10 cellular contexts compared by ENCODE assay signal in genomic region chr4:76733380-76733779, GRCh38.
DNase-seq lines count a peak whose midpoint lies in the region; ATAC-seq, FAIRE-seq and TF ChIP-seq lines count a peak whose summit lies in the region.
"Had no signal": no experiment of that assay in that cellular context is flagged by ENCODE, and none has a peak within 500 bp of the region (broad histone marks: within the 10 kb centered on the region; RNA-seq: fewer than 3 reads in every experiment).

No MANE protein-coding gene starts in this region.

- TF ChIP-seq EP300 in A549 (IDR thresholded peaks at IDR 0.05) = no peak

- H3K9me3 ChIP-seq in A549 = no peaks in the 10 kb centered on the region
- H3K9me3 ChIP-seq in HEK293 (ENCODE audit: control insufficient read depth, insufficient read depth, low read depth, low read length) = no peaks in the 10 kb centered on the region

- no peak overlapping the region for H3K4me3 Mint-ChIP-seq in natural killer cell treated with Interleukin-12 subunit alpha and Interleukin-12 subunit beta and Interleukin-15 and Interleukin-18, amount 100 ng/mL, for 72 hours
- H3K4me3 Mint-ChIP-seq: dendritic cell treated with granulocyte-macrophage colony-stimulating factor and Interleukin-4, amounts not matched to agents 40 ng/mL and 50 ng/mL, for 4 days had no signal

- H3K4me1 ChIP-seq in A549 (peaks cover 3% of the 10 kb centered on the region; the same call in 1 of the 3 replicates), HEK293 (ENCODE audit: control insufficient read depth, insufficient read depth, low read length) (no peaks in the 10 kb centered on the region)

- H3K27ac Mint-ChIP-seq in natural killer cell treated with Interleukin-12 subunit alpha and Interleukin-12 subunit beta and Interleukin-15 and Interleukin-18, amount 100 ng/mL, for 72 hours = no peak overlapping the region
- H3K27ac Mint-ChIP-seq: dendritic cell treated with granulocyte-macrophage colony-stimulating factor and Interleukin-4, amounts not matched to agents 40 ng/mL and 50 ng/mL, for 4 days had no signal

- DNase-seq in A549 (ENCODE audit: low read depth in 1 of 2, low spot score in 1 of 2) (peak in 1 of 2 experiments; percentile 25), NCI-H510A treated with DMSO at 0.1 percent for 48 hours (lab: John Stamatoyannopoulos, UW) (peak; percentile 65), epithelial cell of esophagus (ENCODE audit: low read depth) (peak; percentile 50), MV-4-11 (lab: John Stamatoyannopoulos, UW) (no peak)
- no peak for DNase-seq in natural killer cell treated with Interleukin-12 subunit alpha and Interleukin-12 subunit beta and Interleukin-15 and Interleukin-18, amount 100 ng/mL, for 72 hours (ENCODE audit: low spot score)
- DNase-seq: stimulated activated naive CD4-positive, alpha-beta T cell treated with Interleukin-2 at 50 U/mL for 16 hours had no signal

- no peaks in the 10 kb centered on the region for H3K36me3 Mint-ChIP-seq in natural killer cell treated with Interleukin-12 subunit alpha and Interleukin-12 subunit beta and Interleukin-15 and Interleukin-18, amount 100 ng/mL, for 72 hours

- no peak overlapping the region for H3K4me2 ChIP-seq in A549

- H3K27me3 Mint-ChIP-seq in natural killer cell treated with Interleukin-12 subunit alpha and Interleukin-12 subunit beta and Interleukin-15 and Interleukin-18, amount 100 ng/mL, for 72 hours = peaks cover 12 to 33% of the 10 kb centered on the region in 2 donors

- H3K27ac ChIP-seq in A549 = no peak overlapping the region; a peak in 1 of 6 replicates
- no peak overlapping the region for H3K27ac ChIP-seq in HEK293 (ENCODE audit: extremely low read depth, low read depth, low read length)

- H3K4me3 ChIP-seq in A549 (no peak overlapping the region), HEK293 (ENCODE audit: low read depth, low read length) (no peak overlapping the region), epithelial cell of esophagus (ENCODE audit: low read length) (no peak overlapping the region)

- H3K36me3 ChIP-seq in HEK293 (ENCODE audit: control insufficient read depth in 2 of 2, insufficient read depth in 1 of 2, low read length in 2 of 2) = peaks cover 0 to 7% of the 10 kb centered on the region in 2 experiments; a peak in 2 of 3 replicates

- TF ChIP-seq CTCF in A549 (IDR thresholded peaks at IDR 0.05) (peak; percentile 44), HEK293 (tag by site-specific recombination; IDR thresholded peaks at IDR 0.05) (no peak), epithelial cell of esophagus (IDR thresholded peaks at IDR 0.05; ENCODE audit: insufficient read depth, low read depth, low read length, missing control alignments) (peak; percentile 56)

- CTCF ChIA-PET in A549 (lab: Yijun Ruan, JAX) = interaction anchor here (0.7 to 1.5 kb wide), 10 partner anchors 10 to 228 kb away, joined by 3 to 9 read pairs (median 4); no protein-coding TSS in a partner anchor
- CTCF ChIA-PET in HEK293 (lab: Yijun Ruan, JAX) = interaction anchor here (0.7 kb wide), 1 partner anchor 567 kb away, joined by 4 read pairs; no protein-coding TSS in a partner anchor

- POLR2A ChIA-PET in A549 (lab: Yijun Ruan, JAX) = no interaction called here
- POLR2A ChIA-PET in HEK293 (lab: Yijun Ruan, JAX) = no interaction called here

- WGBS in A549 (ENCODE audit: missing lambda C conversion rate) = 100% methylated on average over 1 of the region's 2 CpGs

- peak; percentile 71 to 76 for TF ChIP-seq RAD21 in A549 (conservative IDR thresholded peaks at IDR 0.05 in 1 of 2, IDR thresholded peaks at IDR 0.05 in 1 of 2)

- no peaks in the 10 kb centered on the region for H3K4me1 Mint-ChIP-seq in natural killer cell treated with Interleukin-12 subunit alpha and Interleukin-12 subunit beta and Interleukin-15 and Interleukin-18, amount 100 ng/mL, for 72 hours (ENCODE audit: low read depth in 2 of 2)

- TF ChIP-seq POLR2A in A549 (IDR thresholded peaks at IDR 0.05; ENCODE audit: low read length) = no peak

- ATAC-seq in A549 (peak; percentile 47 to 70; a peak in 2 of 6 replicates), HG02678 (IDR thresholded peaks at IDR 0.05; ENCODE audit: unreplicated experiment) (no peak), GM18519 (IDR thresholded peaks at IDR 0.05; ENCODE audit: low FRiP score, unreplicated experiment) (no peak)
- no peak for ATAC-seq in natural killer cell treated with Interleukin-12 subunit alpha and Interleukin-12 subunit beta and Interleukin-15 and Interleukin-18, amount 100 ng/mL, for 72 hours

- no peak for FAIRE-seq in A549 (lab: Jason Lieb, UNC)

- no peaks in the 10 kb centered on the region for H3K9me3 Mint-ChIP-seq in natural killer cell treated with Interleukin-12 subunit alpha and Interleukin-12 subunit beta and Interleukin-15 and Interleukin-18, amount 100 ng/mL, for 72 hours
- H3K9me3 Mint-ChIP-seq: dendritic cell treated with granulocyte-macrophage colony-stimulating factor and Interleukin-4, amounts not matched to agents 40 ng/mL and 50 ng/mL, for 4 days had no signal

TF ChIP-seq in A549, 52 proteins besides CTCF, POLR2A, EP300 and RAD21:
- TF ChIP-seq SMC3 (IDR thresholded peaks at IDR 0.05) (peak; percentile 64), EHF (CRISPR knock-in tag; IDR thresholded peaks at IDR 0.05) (no peak)
TF ChIP-seq in A549: peak in this region for 1.

TF ChIP-seq in HEK293, 187 proteins besides CTCF, POLR2A, EP300 and RAD21 (continues in another document):
- no peak for TF ChIP-seq ZBTB11 (tag by site-specific recombination; conservative IDR thresholded peaks at IDR 0.05; ENCODE audit: low read depth)
- TF ChIP-seq ZSCAN18 (tag by site-specific recombination; IDR thresholded peaks at IDR 0.05) = no peak
- TF ChIP-seq ZNF600 (tag by site-specific recombination; IDR thresholded peaks at IDR 0.05) = no peak
- no peak for TF ChIP-seq BCL11A (tag by site-specific recombination; IDR thresholded peaks at IDR 0.05; ENCODE audit: low read depth)
- TF ChIP-seq ZNF580 (tag by site-specific recombination; IDR thresholded peaks at IDR 0.05) = no peak
- peak; percentile 82 for TF ChIP-seq ZIC2 (tag by site-specific recombination; IDR thresholded peaks at IDR 0.05)
- no peak for TF ChIP-seq ZBTB49 (tag by site-specific recombination; IDR thresholded peaks at IDR 0.05; ENCODE audit: low read depth)
- TF ChIP-seq ZNF660 (tag by site-specific recombination; IDR thresholded peaks at IDR 0.05) = no peak
- no peak for TF ChIP-seq ZNF19 (tag by site-specific recombination; IDR thresholded peaks at IDR 0.05; ENCODE audit: low read depth)
- TF ChIP-seq ZSCAN16 (tag by site-specific recombination; IDR thresholded peaks at IDR 0.05) = no peak
- TF ChIP-seq GLIS2 (tag by site-specific recombination; IDR thresholded peaks at IDR 0.05) = no peak
- no peak for TF ChIP-seq ZNF585B (tag by site-specific recombination; IDR thresholded peaks at IDR 0.05)

Comparison
In these comparisons a context has a peak if more than half of its experiments do, and no peak if none do; other contexts are left out.
1. ATAC-seq: peak in A549 (2 of 2); none in HG02678 (single experiment), natural killer cell treated with Interleukin-12 subunit alpha and Interleukin-12 subunit beta and Interleukin-15 and Interleukin-18, amount 100 ng/mL, for 72 hours (0 of 2) and GM18519 (single experiment).
2. DNase-seq: peak in NCI-H510A treated with DMSO at 0.1 percent for 48 hours (single experiment) and epithelial cell of esophagus (single experiment); none in MV-4-11 (single experiment) and natural killer cell treated with Interleukin-12 subunit alpha and Interleukin-12 subunit beta and Interleukin-15 and Interleukin-18, amount 100 ng/mL, for 72 hours (single experiment).
3. Of the 5 proteins assayed by ChIP-seq in both HEK293 and A549: peak only in HEK293: none; only in A549: CTCF; in both: none; in neither: 4.